Comparison of ENCODE assay signal across 14 cellular contexts in the genomic region with DNA sequence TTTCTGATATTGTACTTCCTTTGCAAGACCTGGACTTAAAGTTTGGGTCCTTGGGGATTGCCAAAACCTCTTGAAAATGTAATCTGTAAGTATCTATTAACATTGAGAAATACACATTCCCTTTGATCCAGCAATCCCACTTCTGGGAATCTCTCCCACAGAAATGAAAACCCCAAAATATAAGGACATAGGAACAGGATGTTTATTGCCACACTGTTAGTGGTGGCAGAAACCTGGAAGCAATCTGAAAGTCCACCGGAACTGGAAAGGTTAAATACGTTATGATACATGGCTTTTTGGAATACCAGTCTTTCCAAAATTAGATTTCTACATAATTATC.
"Had no signal": no experiment of that assay in that cellular context is flagged by ENCODE, and none has a peak within 500 bp of the region (broad histone marks: within the 10 kb centered on the region; RNA-seq: fewer than 3 reads in every experiment).

No MANE protein-coding gene starts in this region.

- H3K36me3 ChIP-seq: breast epithelium, MG63 had no signal

- H2AFZ ChIP-seq: PC-9 had no signal

- H3K9me3 ChIP-seq: breast epithelium, MG63 had no signal

- H3K4me1 ChIP-seq: breast epithelium had no signal

- H3K27me3 ChIP-seq: breast epithelium, MG63 had no signal

- DNase-seq: activated CD4-positive, alpha-beta T cell treated with anti-CD3 and anti-CD28 coated beads for 48 hours; activated CD4-positive, alpha-beta T cell treated with anti-CD3 and anti-CD28 coated beads, Interleukin-2, amount 50 U/mL, for 4 hours; activated CD4-positive, CD25-positive, alpha-beta regulatory T cell treated with anti-CD3 and anti-CD28 coated beads, Interleukin-2, amount 50 U/mL, for 72 hours; activated CD8-positive, alpha-beta memory T cell treated with anti-CD3 and anti-CD28 coated beads, Interleukin-2, amount 50 U/mL, for 48 hours; activated CD8-positive, alpha-beta T cell treated with anti-CD3 and anti-CD28 coated beads, Interleukin-2, amount 10 ng/mL, durations not matched to agents 7 days and 5 days; activated naive CD4-positive, alpha-beta T cell treated with anti-CD3 and anti-CD28 coated beads, Interleukin-2, amount 50 U/mL, for 16 hours; activated naive CD8-positive, alpha-beta T cell treated with anti-CD3 and anti-CD28 coated beads, Interleukin-2, amount 10 ng/mL, durations not matched to agents 7 days and 5 days; activated T-cell treated with anti-CD3 and anti-CD28 coated beads, Interleukin-2, amount 50 U/mL, for 1 hour; aorta; MG63; MV-4-11; NCI-H1436; PC-9 had no signal

- H3K4me3 ChIP-seq: breast epithelium, MG63, PC-9 had no signal

- H3K4me2 ChIP-seq: PC-9 had no signal

- H3K27ac ChIP-seq: breast epithelium, PC-9 had no signal
